Comparison of ENCODE assay signal across 17 cellular contexts in the genomic region with DNA sequence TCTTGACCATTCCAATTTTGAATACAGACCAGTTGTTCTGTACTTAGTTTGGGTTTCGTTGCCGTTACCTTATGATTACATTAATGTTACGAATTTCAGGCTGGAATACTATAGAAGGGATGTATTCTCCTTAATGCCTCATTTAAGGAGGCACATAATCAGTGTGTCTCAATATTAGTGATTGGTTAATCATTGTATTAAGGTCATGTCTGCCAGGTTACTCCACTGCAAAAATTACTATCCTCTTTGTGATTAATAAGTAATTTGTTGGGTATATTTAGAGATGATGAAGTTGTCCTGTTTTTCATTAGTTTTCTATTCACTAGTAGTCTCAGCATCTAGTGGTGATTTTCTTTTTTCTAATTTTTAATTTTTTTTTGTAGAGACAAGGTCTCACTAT.
DNase-seq lines count a peak whose midpoint lies in the region; ATAC-seq and TF ChIP-seq lines count a peak whose summit lies in the region.
"Had no signal": no experiment of that assay in that cellular context is flagged by ENCODE, and none has a peak within 500 bp of the region (broad histone marks: within the 10 kb centered on the region; RNA-seq: fewer than 3 reads in every experiment).

No MANE protein-coding gene starts in this region.

- H3K27ac ChIP-seq in VCaP: peak overlapping the region; percentile 89
- H3K27ac ChIP-seq: ovary had no signal

- H3K27ac Mint-ChIP-seq in activated T-cell treated with anti-CD3 and anti-CD28 coated beads, Interleukin-2, amount 50 U/mL, for 72 hours: peak overlapping the region; percentile 98
- H3K27ac Mint-ChIP-seq in immature natural killer cell: peak overlapping the region; percentile 91 to 98 (median 95)
- H3K27ac Mint-ChIP-seq in stimulated activated naive CD8-positive, alpha-beta T cell treated with anti-CD3 and anti-CD28 coated beads, Interleukin-15, amount 100 ng/mL, for 72 hours: peak overlapping the region in 1 of 2 donors; percentile 65

- peak overlapping the region; percentile 67 to 85 for H3K4me3 Mint-ChIP-seq in activated T-cell treated with anti-CD3 and anti-CD28 coated beads, Interleukin-2, amount 50 U/mL, for 72 hours
- peak overlapping the region in 3 of 5 donors; percentile 1 to 44 (median 41) for H3K4me3 Mint-ChIP-seq in immature natural killer cell
- H3K4me3 Mint-ChIP-seq in stimulated activated naive CD8-positive, alpha-beta T cell treated with anti-CD3 and anti-CD28 coated beads, Interleukin-15, amount 100 ng/mL, for 72 hours: peak overlapping the region; percentile 19 to 20

- DNase-seq in activated T-cell treated with anti-CD3 and anti-CD28 coated beads, Interleukin-2, amount 50 U/mL, for 72 hours: no peak
- no peak for DNase-seq in activated T-cell treated with anti-CD3 and anti-CD28 coated beads, Interleukin-2, amount 50 U/mL, for 48 hours
- DNase-seq in immature natural killer cell (no peak), NCI-H526 treated with DMSO at 0.1 percent for 48 hours (lab: John Stamatoyannopoulos, UW) (no peak), foreskin fibroblast (no peak)
- DNase-seq in stimulated activated naive CD8-positive, alpha-beta T cell treated with anti-CD3 and anti-CD28 coated beads, Interleukin-15, amount 100 ng/mL, for 72 hours: no peak
- no peak for DNase-seq in activated CD4-positive, CD25-positive, alpha-beta regulatory T cell (lab: John Stamatoyannopoulos, UW)
- DNase-seq: activated T-cell treated with anti-CD3 and anti-CD28 coated beads, Interleukin-2, amount 50 U/mL, for 1 hour; COR-L47; dorsolateral prefrontal cortex; kidney glomerular epithelial cell; MG63; NCI-H2029 treated with DMSO at 0.1 percent for 48 hours; ovary; stimulated activated naive B cell treated with anti-CD40 and anti-IgM and Interleukin-4, amounts not matched to agents 10 μg/mL and 1 μg/mL and 100 μg/mL, for 72 hours had no signal

- H3K27me3 Mint-ChIP-seq in activated T-cell treated with anti-CD3 and anti-CD28 coated beads, Interleukin-2, amount 50 U/mL, for 72 hours (ENCODE audit: low read depth): no peaks in the 10 kb centered on the region
- no peaks in the 10 kb centered on the region for H3K27me3 Mint-ChIP-seq in immature natural killer cell (ENCODE audit: low read depth in 3 of 3)
- H3K27me3 Mint-ChIP-seq in stimulated activated naive CD8-positive, alpha-beta T cell treated with anti-CD3 and anti-CD28 coated beads, Interleukin-15, amount 100 ng/mL, for 72 hours: no peaks in the 10 kb centered on the region
- H3K27me3 Mint-ChIP-seq: stimulated activated naive B cell treated with anti-CD40 and anti-IgM and Interleukin-4, amounts not matched to agents 10 μg/mL and 1 μg/mL and 100 μg/mL, for 72 hours had no signal

- peaks cover 1 to 8% of the 10 kb centered on the region in 2 donors for H3K36me3 Mint-ChIP-seq in activated T-cell treated with anti-CD3 and anti-CD28 coated beads, Interleukin-2, amount 50 U/mL, for 72 hours (ENCODE audit: insufficient read depth in 2 of 2)
- H3K36me3 Mint-ChIP-seq in immature natural killer cell: peaks cover 0 to 11% (median 6%) of the 10 kb centered on the region in 3 donors

- H3K4me3 ChIP-seq in foreskin fibroblast (ENCODE audit: low read depth in 1 of 2, low read length in 2 of 2): no peak overlapping the region
- H3K4me3 ChIP-seq: dorsolateral prefrontal cortex, MG63, ovary, skin epidermis had no signal

- no peak for ATAC-seq in activated T-cell treated with anti-CD3 and anti-CD28 coated beads, Interleukin-2, amount 50 U/mL, for 72 hours (replicated peaks in 1 of 2)
- no peak for ATAC-seq in stimulated activated naive CD8-positive, alpha-beta T cell treated with anti-CD3 and anti-CD28 coated beads, Interleukin-15, amount 100 ng/mL, for 72 hours
- ATAC-seq: stimulated activated naive B cell treated with anti-CD40 and anti-IgM and Interleukin-4, amounts not matched to agents 10 μg/mL and 1 μg/mL and 100 μg/mL, for 72 hours had no signal

- peaks cover 0 to 1% of the 10 kb centered on the region in 2 donors for H3K9me3 Mint-ChIP-seq in activated T-cell treated with anti-CD3 and anti-CD28 coated beads, Interleukin-2, amount 50 U/mL, for 72 hours
- H3K9me3 Mint-ChIP-seq in immature natural killer cell: no peaks in the 10 kb centered on the region
- H3K9me3 Mint-ChIP-seq in stimulated activated naive CD8-positive, alpha-beta T cell treated with anti-CD3 and anti-CD28 coated beads, Interleukin-15, amount 100 ng/mL, for 72 hours: no peaks in the 10 kb centered on the region
- H3K9me3 Mint-ChIP-seq: stimulated activated naive B cell treated with anti-CD40 and anti-IgM and Interleukin-4, amounts not matched to agents 10 μg/mL and 1 μg/mL and 100 μg/mL, for 72 hours had no signal

- TF ChIP-seq CTCF in VCaP (conservative IDR thresholded peaks at IDR 0.05) (no peak), foreskin fibroblast (IDR thresholded peaks at IDR 0.05; ENCODE audit: low read depth, low read length) (no peak)

- peaks cover 46% of the 10 kb centered on the region for H3K4me1 Mint-ChIP-seq in activated T-cell treated with anti-CD3 and anti-CD28 coated beads, Interleukin-2, amount 50 U/mL, for 72 hours (ENCODE audit: low read depth)
- peaks cover 12 to 32% of the 10 kb centered on the region in 2 donors for H3K4me1 Mint-ChIP-seq in immature natural killer cell
- peaks cover 14% of the 10 kb centered on the region for H3K4me1 Mint-ChIP-seq in stimulated activated naive CD8-positive, alpha-beta T cell treated with anti-CD3 and anti-CD28 coated beads, Interleukin-15, amount 100 ng/mL, for 72 hours

Comparison
In these comparisons a context has a peak if more than half of its experiments do, and no peak if none do; other contexts are left out.
1. H3K4me3 Mint-ChIP-seq: peak in every context shown above with its lines; median percentile 76 in activated T-cell treated with anti-CD3 and anti-CD28 coated beads, Interleukin-2, amount 50 U/mL, for 72 hours; 41 in immature natural killer cell; 20 in stimulated activated naive CD8-positive, alpha-beta T cell treated with anti-CD3 and anti-CD28 coated beads, Interleukin-15, amount 100 ng/mL, for 72 hours.